Comparison of ENCODE assay signal across 14 cellular contexts in the genomic region with DNA sequence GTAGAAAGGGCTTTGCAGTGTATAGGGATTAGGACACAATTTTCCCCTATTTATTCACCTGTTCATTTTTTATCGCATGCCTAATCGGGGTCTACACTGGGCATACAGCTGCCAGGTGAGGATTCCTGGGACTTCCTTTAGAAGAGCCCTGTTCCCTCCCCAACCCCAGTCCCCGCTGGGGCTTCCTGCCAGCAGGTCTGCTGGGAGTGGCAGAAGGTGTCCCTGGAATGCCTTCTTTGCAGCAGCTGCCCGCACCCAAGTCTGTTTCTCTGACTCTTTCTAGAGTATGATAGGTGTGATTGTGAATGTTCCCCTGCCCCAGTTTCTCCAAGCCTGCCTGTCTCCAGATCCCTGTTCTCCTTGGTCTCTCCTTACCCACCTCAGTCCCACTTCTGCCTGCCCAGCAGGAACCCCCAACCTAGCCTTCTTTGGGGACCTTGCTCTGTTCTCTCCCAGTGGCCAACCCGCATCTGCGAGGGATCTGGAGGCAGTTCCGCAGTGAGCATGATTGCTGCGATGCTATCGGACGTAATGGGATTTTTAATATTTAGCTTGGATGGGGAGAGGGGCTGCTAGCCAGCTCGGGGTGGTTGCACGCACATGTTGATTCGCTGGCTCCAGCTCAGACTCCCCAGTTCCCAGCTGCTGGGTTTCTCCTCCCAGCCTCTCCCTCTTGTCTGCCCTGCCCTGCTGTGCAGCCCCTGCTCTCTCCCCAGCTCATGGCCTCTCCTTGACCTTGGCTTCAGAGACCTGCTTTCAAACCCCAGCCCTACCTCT.
DNase-seq lines count a peak whose midpoint lies in the region; ATAC-seq and TF ChIP-seq lines count a peak whose summit lies in the region.
"Had no signal": no experiment of that assay in that cellular context is flagged by ENCODE, and none has a peak within 500 bp of the region (broad histone marks: within the 10 kb centered on the region; RNA-seq: fewer than 3 reads in every experiment).

No MANE protein-coding gene starts in this region.

- H3K23ac ChIP-seq in H9 (ENCODE audit: insufficient read length, low read depth, low read length) (no peak overlapping the region), neuronal stem cell (ENCODE audit: low read depth, low read length, poor library complexity) (no peak overlapping the region)

- H2BK120ac ChIP-seq in H9 (ENCODE audit: low read depth, low read length, poor library complexity, severe bottlenecking) (no peak overlapping the region), neuronal stem cell (ENCODE audit: low read depth, low read length) (no peak overlapping the region)

- H3K23me2 ChIP-seq in H9 (ENCODE audit: insufficient read length, low read depth, low read length, poor library complexity, severe bottlenecking), result no peaks in the 10 kb centered on the region

- H2BK5ac ChIP-seq in H9 (ENCODE audit: insufficient read length, low read length) (no peak overlapping the region), neuronal stem cell (ENCODE audit: low read length) (no peak overlapping the region)

- H2AK5ac ChIP-seq in H9 (ENCODE audit: insufficient read length, low read length), result no peak overlapping the region
- peak overlapping the region; percentile 60 for H2AK5ac ChIP-seq in neuronal stem cell (ENCODE audit: low read depth, low read length)

- H2BK15ac ChIP-seq in H9 (ENCODE audit: low read depth, low read length), result no peak overlapping the region
- no peak overlapping the region for H2BK15ac ChIP-seq in neuronal stem cell (ENCODE audit: low read length)

- no peaks in the 10 kb centered on the region for H3K36me3 ChIP-seq in cardiac muscle cell
- H3K36me3 ChIP-seq in neuronal stem cell (replicated peaks in 1 of 2; ENCODE audit: control insufficient read depth in 2 of 2, insufficient read depth in 2 of 2, low read length in 2 of 2), result no peaks in the 10 kb centered on the region
- no peaks in the 10 kb centered on the region for H3K36me3 ChIP-seq in naive thymus-derived CD4-positive, alpha-beta T cell (ENCODE audit: control insufficient read depth in 2 of 3, insufficient read depth in 3 of 3, low read length in 3 of 3)

- H3K9ac ChIP-seq in H9 (ENCODE audit: extremely low read depth, insufficient read length, low read length) (no peak overlapping the region), neuronal stem cell (ENCODE audit: low read depth, low read length, poor library complexity) (no peak overlapping the region)
- H3K9ac ChIP-seq: GM23248 had no signal

- H3K27me3 ChIP-seq in H9 (ENCODE audit: insufficient read depth, low read length) (no peaks in the 10 kb centered on the region), cardiac muscle cell (no peaks in the 10 kb centered on the region), neuronal stem cell (ENCODE audit: control insufficient read depth in 3 of 3, insufficient read depth in 3 of 3, low read depth in 1 of 3, low read length in 3 of 3) (no peaks in the 10 kb centered on the region)
- no peaks in the 10 kb centered on the region for H3K27me3 ChIP-seq in naive thymus-derived CD4-positive, alpha-beta T cell (ENCODE audit: control insufficient read depth in 2 of 2, insufficient read depth in 2 of 2, low read length in 2 of 2)
- H3K27me3 ChIP-seq: dorsolateral prefrontal cortex had no signal

- H2BK12ac ChIP-seq in H9 (ENCODE audit: insufficient read length, low read depth, low read length) (no peak overlapping the region), neuronal stem cell (ENCODE audit: low read length) (no peak overlapping the region)

- no peak overlapping the region for H3T11ph ChIP-seq in H9 (ENCODE audit: low read length)

- no peak for ATAC-seq in naive thymus-derived CD4-positive, alpha-beta T cell
- ATAC-seq in GM19328 (IDR thresholded peaks at IDR 0.05; ENCODE audit: unreplicated experiment), result no peak

- H3K4me2 ChIP-seq in H9 (ENCODE audit: insufficient read depth, insufficient read length, low read length), result no peak overlapping the region
- H3K4me2 ChIP-seq in neuronal stem cell (ENCODE audit: insufficient read depth, low read length, poor library complexity, severe bottlenecking), result no peak overlapping the region
- H3K4me2 ChIP-seq: smooth muscle cell had no signal

- H2AFZ ChIP-seq in H9 (ENCODE audit: low read length) (no peak overlapping the region), neuronal stem cell (ENCODE audit: low read length) (no peak overlapping the region)
- H2AFZ ChIP-seq: GM23248 had no signal

- DNase-seq in H9 (no peak), NCI-H69 (lab: John Stamatoyannopoulos, UW) (peak; percentile 83), cardiac muscle cell (ENCODE audit: low read depth in 1 of 2, low spot score in 1 of 2) (no peak), neuronal stem cell (ENCODE audit: low spot score) (no peak)
- no peak for DNase-seq in stimulated activated CD4-positive, alpha-beta T cell treated with anti-CD3 and anti-CD28 coated beads, Interleukin-4, amount 100 ng/mL, for 1 hour
- DNase-seq in naive thymus-derived CD4-positive, alpha-beta T cell, result no peak
- no peak for DNase-seq in stimulated activated CD4-positive, alpha-beta T cell treated with anti-CD3 and anti-CD28 coated beads, Interleukin-1b, Interleukin-23, amount 100 ng/mL, for 48 hours
- DNase-seq: activated B cell treated with CpG ODN at 0.5 μM for 24 hours; dorsolateral prefrontal cortex; GM23248; nephron progenitor cell; stimulated activated naive CD4-positive, alpha-beta T cell treated with Interleukin-2 at 50 U/mL for 16 hours had no signal

- no peaks in the 10 kb centered on the region for H3K9me3 Mint-ChIP-seq in H9
- no peaks in the 10 kb centered on the region for H3K9me3 Mint-ChIP-seq in naive thymus-derived CD4-positive, alpha-beta T cell
- H3K9me3 Mint-ChIP-seq: activated B cell treated with CpG ODN at 0.5 μM for 24 hours, nephron progenitor cell had no signal

- POLR2A ChIA-PET in naive thymus-derived CD4-positive, alpha-beta T cell (lab: Charles Lee), result no interaction called here

- no peaks in the 10 kb centered on the region for H4K20me1 ChIP-seq in H9 (ENCODE audit: control insufficient read depth, insufficient read depth, insufficient read length)

- H3K18ac ChIP-seq in H9 (ENCODE audit: insufficient read length, low read depth, low read length), result no peak overlapping the region
- H3K18ac ChIP-seq in neuronal stem cell (ENCODE audit: low read length), result peak overlapping the region; percentile 44

- H3K9me3 ChIP-seq in H9 (ENCODE audit: control insufficient read depth, low read depth, low read length), result no peaks in the 10 kb centered on the region
- H3K9me3 ChIP-seq in cardiac muscle cell (ENCODE audit: low read depth), result no peaks in the 10 kb centered on the region
- H3K9me3 ChIP-seq in neuronal stem cell (replicated peaks in 1 of 2; ENCODE audit: control insufficient read depth in 2 of 2, insufficient read depth in 1 of 2, low read depth in 1 of 2, low read length in 2 of 2), result no peaks in the 10 kb centered on the region
- no peaks in the 10 kb centered on the region for H3K9me3 ChIP-seq in naive thymus-derived CD4-positive, alpha-beta T cell (ENCODE audit: control insufficient read depth in 2 of 3, low read length in 3 of 3)

- no peak overlapping the region for H2BK20ac ChIP-seq in H9 (ENCODE audit: low read depth, low read length, poor library complexity, severe bottlenecking)

- TF ChIP-seq CTCF in H9 (conservative IDR thresholded peaks at IDR 0.05) (no peak), cardiac muscle cell (IDR thresholded peaks at IDR 0.05; ENCODE audit: low read depth, low read length) (no peak)

- H4K8ac ChIP-seq in H9 (replicated peaks; ENCODE audit: insufficient read length, low read depth, low read length) (no peak overlapping the region), neuronal stem cell (ENCODE audit: low read depth, low read length) (no peak overlapping the region)

- H3K4me3 ChIP-seq in cardiac muscle cell (no peak overlapping the region), neuronal stem cell (ENCODE audit: low read length in 2 of 2) (no peak overlapping the region)
- H3K4me3 ChIP-seq in naive thymus-derived CD4-positive, alpha-beta T cell (ENCODE audit: low read length), result no peak overlapping the region
- H3K4me3 ChIP-seq: dorsolateral prefrontal cortex, GM23248, smooth muscle cell had no signal

- H3K27me3 Mint-ChIP-seq in H9 (ENCODE audit: low read depth), result no peaks in the 10 kb centered on the region
- H3K27me3 Mint-ChIP-seq in naive thymus-derived CD4-positive, alpha-beta T cell, result peaks cover 0 to 11% (median 3%) of the 10 kb centered on the region in 5 donors
- H3K27me3 Mint-ChIP-seq: activated B cell treated with CpG ODN at 0.5 μM for 24 hours had no signal

- no peak overlapping the region for H3K14ac ChIP-seq in H9 (ENCODE audit: insufficient read depth, low read length)
- no peak overlapping the region for H3K14ac ChIP-seq in neuronal stem cell (ENCODE audit: low read length)

- H3K4me1 ChIP-seq in H9 (ENCODE audit: insufficient read depth, low read length) (peaks cover 2% of the 10 kb centered on the region; the same call in 1 of the 2 replicates), cardiac muscle cell (ENCODE audit: low read depth) (peaks cover 8% of the 10 kb centered on the region), neuronal stem cell (ENCODE audit: control insufficient read depth in 2 of 2, insufficient read depth in 1 of 2, low read depth in 1 of 2, low read length in 2 of 2) (peaks cover 26 to 27% of the 10 kb centered on the region in 2 donors)
- H3K4me1 ChIP-seq in naive thymus-derived CD4-positive, alpha-beta T cell (ENCODE audit: control insufficient read depth in 2 of 2, insufficient read depth in 2 of 2, low read length in 2 of 2), result no peaks in the 10 kb centered on the region

- no peak overlapping the region for H3K4ac ChIP-seq in H9 (ENCODE audit: low read depth, low read length)
- H3K4ac ChIP-seq in neuronal stem cell (ENCODE audit: low read length), result no peak overlapping the region

- intact Hi-C loops in naive thymus-derived CD4-positive, alpha-beta T cell (cut with micrococcal nuclease), result no loop called here

- peaks cover 41 to 57% of the 10 kb centered on the region in 2 experiments for H3K4me1 Mint-ChIP-seq in H9
- H3K4me1 Mint-ChIP-seq in naive thymus-derived CD4-positive, alpha-beta T cell, result no peaks in the 10 kb centered on the region
- H3K4me1 Mint-ChIP-seq: activated B cell treated with CpG ODN at 0.5 μM for 24 hours had no signal

- peak overlapping the region in 1 of 2 experiments; percentile 41; a peak in 1 of 5 replicates for H3K4me3 Mint-ChIP-seq in H9
- H3K4me3 Mint-ChIP-seq in naive thymus-derived CD4-positive, alpha-beta T cell, result no peak overlapping the region
- H3K4me3 Mint-ChIP-seq: activated B cell treated with CpG ODN at 0.5 μM for 24 hours, nephron progenitor cell had no signal

- CTCF ChIA-PET in naive thymus-derived CD4-positive, alpha-beta T cell (lab: Charles Lee), result no interaction called here

- H3K36me3 Mint-ChIP-seq in H9 (ENCODE audit: insufficient read depth in 1 of 3, low read depth in 3 of 3), result no peaks in the 10 kb centered on the region; a peak in 2 of 7 replicates
- no peaks in the 10 kb centered on the region for H3K36me3 Mint-ChIP-seq in naive thymus-derived CD4-positive, alpha-beta T cell

- no peak overlapping the region for H4K91ac ChIP-seq in H9 (ENCODE audit: insufficient read length, low read depth, low read length)
- no peak overlapping the region for H4K91ac ChIP-seq in neuronal stem cell (ENCODE audit: low read depth, low read length, poor library complexity)

- H3K79me1 ChIP-seq in H9 (ENCODE audit: insufficient read depth, low read depth, low read length, poor library complexity, severe bottlenecking), result no peaks in the 10 kb centered on the region
- H3K79me1 ChIP-seq in neuronal stem cell (ENCODE audit: low read depth, low read length), result peaks cover 2% of the 10 kb centered on the region

- no CpG with 5 or more reads among the region's 13 CpGs for WGBS in H9 (ENCODE audit: extremely low coverage, insufficient read length, low lambda C conversion rate)
- no CpG with 5 or more reads among the region's 13 CpGs for WGBS in neuronal stem cell (ENCODE audit: extremely low coverage in 2 of 2, insufficient read length in 2 of 2, insufficient replicate concordance in 1 of 2), 2 donors

- no peak overlapping the region for H4K5ac ChIP-seq in H9 (ENCODE audit: insufficient read length, low read depth, low read length)

- H3K27ac ChIP-seq in H9 (ENCODE audit: insufficient read length, low read depth, low read length), result no peak overlapping the region
- H3K27ac ChIP-seq in cardiac muscle cell, result peak overlapping the region; percentile 39
- H3K27ac ChIP-seq in neuronal stem cell (replicated peaks; ENCODE audit: low read length), result no peak overlapping the region
- no peak overlapping the region for H3K27ac ChIP-seq in naive thymus-derived CD4-positive, alpha-beta T cell (ENCODE audit: low read depth, low read length)
- H3K27ac ChIP-seq: dorsolateral prefrontal cortex, GM23248 had no signal

- H3K27ac Mint-ChIP-seq in H9, result peak overlapping the region in 2 of 3 experiments; percentile 41 to 66; a peak in 3 of 7 replicates
- no peak overlapping the region for H3K27ac Mint-ChIP-seq in naive thymus-derived CD4-positive, alpha-beta T cell
- H3K27ac Mint-ChIP-seq: activated B cell treated with CpG ODN at 0.5 μM for 24 hours had no signal

- H3K56ac ChIP-seq in H9 (ENCODE audit: insufficient read length, low read depth, low read length), result no peak overlapping the region

- H3K79me2 ChIP-seq in H9 (ENCODE audit: insufficient read depth, low read length), result no peaks in the 10 kb centered on the region

Comparison
In these comparisons a context has a peak if more than half of its experiments do, and no peak if none do; other contexts are left out.
1. H3K27ac Mint-ChIP-seq: peak in H9 (2 of 3); none in naive thymus-derived CD4-positive, alpha-beta T cell (0 of 9).